ENCODE assay signal across 1 cellular context in genomic region chr6:2116496-2116895, GRCh38.
TF ChIP-seq lines count a peak whose summit lies in the region.

No MANE protein-coding gene starts in this region.

TF ChIP-seq in IMR-90, 13 proteins besides CTCF, POLR2A, EP300 and RAD21:
- TF ChIP-seq SMC3 (IDR thresholded peaks at IDR 0.05; ENCODE audit: low read depth, low read length) (no peak), MAZ (IDR thresholded peaks at IDR 0.05; ENCODE audit: borderline replicate concordance, low read depth, low read length) (no peak), CEBPB (IDR thresholded peaks at IDR 0.05; ENCODE audit: low read depth, low read length) (no peak), RCOR1 (IDR thresholded peaks at IDR 0.05; ENCODE audit: insufficient replicate concordance, low read length) (no peak), MXI1 (IDR thresholded peaks at IDR 0.05; ENCODE audit: borderline replicate concordance, low read depth, low read length) (no peak), CHD1 (IDR thresholded peaks at IDR 0.05; ENCODE audit: low read depth, low read length) (no peak), RFX5 (IDR thresholded peaks at IDR 0.05; ENCODE audit: low read depth, low read length) (no peak), ELK1 (IDR thresholded peaks at IDR 0.05; ENCODE audit: borderline replicate concordance, low read depth, low read length) (no peak), BHLHE40 (IDR thresholded peaks at IDR 0.05; ENCODE audit: low read depth, low read length) (no peak)
